9 cellular contexts compared by ENCODE assay signal in the genomic region with DNA sequence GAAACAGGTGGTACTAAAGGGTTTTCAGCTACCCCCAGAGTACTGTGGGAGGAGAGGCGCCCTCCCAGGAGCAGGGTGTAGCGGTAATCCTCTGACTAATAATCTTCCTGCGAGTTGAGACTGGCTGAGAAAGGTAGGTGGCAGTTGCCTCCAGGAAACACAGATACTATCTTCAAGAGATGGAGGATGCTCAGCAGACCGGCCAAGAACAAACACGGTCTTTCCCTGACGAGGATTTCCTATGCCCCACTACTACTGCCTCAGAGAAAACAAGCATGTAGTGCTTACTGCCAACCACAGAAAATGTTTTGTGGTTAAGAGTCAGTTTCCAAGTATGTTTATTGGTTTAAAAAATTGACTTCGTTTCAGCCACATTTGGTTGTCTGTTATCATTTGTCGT. TPM values are rescaled to one million over a fixed set of nuclear protein-coding genes. Genes with fewer than 3 reads are reported as not detected.
DNase-seq lines count a peak whose midpoint lies in the region; ATAC-seq and TF ChIP-seq lines count a peak whose summit lies in the region.
"Had no signal": no experiment of that assay in that cellular context is flagged by ENCODE, and none has a peak within 500 bp of the region (broad histone marks: within the 10 kb centered on the region; RNA-seq: fewer than 3 reads in every experiment).

No MANE protein-coding gene starts in this region.

- no peak for TF ChIP-seq EP300 in tibial nerve (IDR thresholded peaks at IDR 0.05)

- H3K36me3 ChIP-seq in tibial nerve: peaks cover 0 to 62% (median 0%) of the 10 kb centered on the region in 3 donors
- H3K36me3 ChIP-seq in testis (ENCODE audit: low read depth, missing control alignments): no peaks in the 10 kb centered on the region

- TF ChIP-seq CTCF in Calu3 (IDR thresholded peaks at IDR 0.05; ENCODE audit: unreplicated experiment) (no peak), tibial nerve (IDR thresholded peaks at IDR 0.05) (no peak), testis (IDR thresholded peaks at IDR 0.05) (no peak)

- no peak for DNase-seq in Calu3
- DNase-seq in KBM-7: peak; percentile 55
- DNase-seq in activated T-cell treated with anti-CD3 and anti-CD28 coated beads, Interleukin-2, amount 50 U/mL, for 72 hours: peak; percentile 70 to 83
- DNase-seq in iris pigment epithelial cell (ENCODE audit: low read depth): peak; percentile 95
- no peak for DNase-seq in tibial nerve (ENCODE audit: low spot score in 2 of 2)
- no peak for DNase-seq in NCI-H1436 treated with DMSO at 0.1 percent for 48 hours (lab: John Stamatoyannopoulos, UW)
- no peak for DNase-seq in testis

- peaks cover 0 to 55% (median 6%) of the 10 kb centered on the region in 4 donors for H3K4me1 ChIP-seq in tibial nerve
- H3K4me1 ChIP-seq in testis: peaks cover 11% of the 10 kb centered on the region

- H3K27ac ChIP-seq in tibial nerve (peak overlapping the region in 3 of 4 donors; percentile 10 to 60 (median 43)), testis (no peak overlapping the region)

- WGBS in tibial nerve, 2 donors: 50 to 57% methylated on average over 8 of the region's 8 CpGs
- WGBS in testis, 2 donors: 75 to 89% methylated on average over 8 of the region's 8 CpGs

- no TSS peak for BruUV-seq in Calu3 (replicated peaks; lab: Mats Ljungman, UMichigan)

- in situ Hi-C loops in KBM-7 (cut with MboI; ENCODE audit: low pct_unique_long_range_greater_than_20kb, low sequenced_read_pairs): no loop called here

- peaks cover 22% of the 10 kb centered on the region for H3K36me3 Mint-ChIP-seq in Calu3 (ENCODE audit: insufficient read depth, unreplicated experiment)
- H3K36me3 Mint-ChIP-seq in activated T-cell treated with anti-CD3 and anti-CD28 coated beads, Interleukin-2, amount 50 U/mL, for 72 hours (ENCODE audit: insufficient read depth in 2 of 2): peaks cover 15 to 18% of the 10 kb centered on the region in 2 donors

- peak overlapping the region; percentile 28 for H3K27ac Mint-ChIP-seq in Calu3 (ENCODE audit: unreplicated experiment)
- peak overlapping the region; percentile 98 for H3K27ac Mint-ChIP-seq in activated T-cell treated with anti-CD3 and anti-CD28 coated beads, Interleukin-2, amount 50 U/mL, for 72 hours

- no peak overlapping the region for H3K4me3 Mint-ChIP-seq in Calu3 (ENCODE audit: low read depth, unreplicated experiment)
- peak overlapping the region; percentile 80 to 83 for H3K4me3 Mint-ChIP-seq in activated T-cell treated with anti-CD3 and anti-CD28 coated beads, Interleukin-2, amount 50 U/mL, for 72 hours

- peaks cover 51% of the 10 kb centered on the region for H3K4me1 Mint-ChIP-seq in Calu3 (ENCODE audit: low read depth, unreplicated experiment)
- peaks cover 56% of the 10 kb centered on the region for H3K4me1 Mint-ChIP-seq in activated T-cell treated with anti-CD3 and anti-CD28 coated beads, Interleukin-2, amount 50 U/mL, for 72 hours (ENCODE audit: low read depth)

- H3K27me3 Mint-ChIP-seq in Calu3 (ENCODE audit: unreplicated experiment): no peaks in the 10 kb centered on the region
- H3K27me3 Mint-ChIP-seq in activated T-cell treated with anti-CD3 and anti-CD28 coated beads, Interleukin-2, amount 50 U/mL, for 72 hours (ENCODE audit: low read depth): no peaks in the 10 kb centered on the region
- H3K27me3 Mint-ChIP-seq: IgD-negative memory B cell had no signal

- ATAC-seq in GM21576 (IDR thresholded peaks at IDR 0.05; ENCODE audit: unreplicated experiment): peak; percentile 89
- peak; percentile 92 to 96 for ATAC-seq in activated T-cell treated with anti-CD3 and anti-CD28 coated beads, Interleukin-2, amount 50 U/mL, for 72 hours (replicated peaks in 1 of 2)

- no peaks in the 10 kb centered on the region for H3K9me3 Mint-ChIP-seq in Calu3 (ENCODE audit: low read depth, unreplicated experiment)
- H3K9me3 Mint-ChIP-seq in activated T-cell treated with anti-CD3 and anti-CD28 coated beads, Interleukin-2, amount 50 U/mL, for 72 hours: no peaks in the 10 kb centered on the region
- H3K9me3 Mint-ChIP-seq: IgD-negative memory B cell had no signal

- TF ChIP-seq POLR2A in tibial nerve (IDR thresholded peaks at IDR 0.05) (no peak), testis (IDR thresholded peaks at IDR 0.05) (no peak)

- no peaks in the 10 kb centered on the region for H3K27me3 ChIP-seq in tibial nerve
- H3K27me3 ChIP-seq in testis: no peaks in the 10 kb centered on the region

- H3K9me3 ChIP-seq in tibial nerve: no peaks in the 10 kb centered on the region
- H3K9me3 ChIP-seq in testis: no peaks in the 10 kb centered on the region

- no peak overlapping the region for H3K4me3 ChIP-seq in tibial nerve
- H3K4me3 ChIP-seq in testis: no peak overlapping the region

- CTCF ChIA-PET in Calu3 (lab: Charles Lee): interaction anchor here (0.6 kb wide), 1 partner anchor 69 kb away, joined by 4 read pairs; no protein-coding TSS in a partner anchor

- intact Hi-C loops in Calu3 (cut with micrococcal nuclease; ENCODE audit: unreplicated experiment): loop anchor here (10.0 kb wide), 2 partner anchors 72 to 262 kb away; a partner anchor contains a TSS
- intact Hi-C loops in testis (cut with DNase I; ENCODE audit: low total_unique reads): no loop called here

RNA-seq across cellular contexts. Expression of a gene that starts 26.8 kb away (rescaled TPM):
- total RNA-seq in Calu3 (2022) (58.3 and 61.1 TPM in 2 replicates), tibial nerve (10 to 100 TPM; 41.1 to 57.9 (median 52.3) TPM), testis (10 to 100 TPM; 78.9 to 80.3 TPM)
- total RNA-seq in activated T-cell treated with anti-CD3 and anti-CD28 coated beads, Interleukin-2, amount 50 U/mL, for 72 hours: 10 to 100 TPM; 53.1 to 54.6 TPM
- 93.6 TPM for polyA plus RNA-seq in testis (ENCODE audit: insufficient read depth, low read depth, low replicate concordance)

RNA-seq across cellular contexts. Expression of a gene that starts 38.0 kb away (rescaled TPM):
- total RNA-seq in Calu3 (2022) (59.6 and 64.4 TPM in 2 replicates), tibial nerve (10 to 100 TPM in 2 of 4 donors, 1 to 10 TPM in 2; 9.2 to 19.8 (median 13.0) TPM), testis (10 to 100 TPM; 35.0 to 39.4 TPM)
- total RNA-seq in activated T-cell treated with anti-CD3 and anti-CD28 coated beads, Interleukin-2, amount 50 U/mL, for 72 hours: 10 to 100 TPM; 32.6 to 43.0 TPM
- polyA plus RNA-seq in testis (ENCODE audit: insufficient read depth, low read depth, low replicate concordance): 41.2 TPM

RNA-seq across cellular contexts. Expression of a gene that starts 42.0 kb away (rescaled TPM):
- total RNA-seq in Calu3 (2022): 0.17 and 0.32 TPM in 2 replicates
- total RNA-seq in activated T-cell treated with anti-CD3 and anti-CD28 coated beads, Interleukin-2, amount 50 U/mL, for 72 hours: 1 to 10 TPM in 1 of 2 donors, under 1 TPM in 1; 0.14 to 4.2 TPM
- 10 to 100 TPM; 17.4 to 70.2 (median 46.2) TPM for total RNA-seq in tibial nerve
- total RNA-seq in testis: 10 to 100 TPM in 1 of 2 donors, 1 to 10 TPM in 1; 9.8 to 24.7 TPM
- 79.3 TPM for polyA plus RNA-seq in testis (ENCODE audit: insufficient read depth, low read depth, low replicate concordance)

Comparison
In these comparisons a context has a peak if more than half of its experiments do, and no peak if none do; other contexts are left out.
1. DNase-seq: peak in KBM-7 (single experiment), activated T-cell treated with anti-CD3 and anti-CD28 coated beads, Interleukin-2, amount 50 U/mL, for 72 hours (2 of 2) and iris pigment epithelial cell (single experiment); none in Calu3 (single experiment), tibial nerve (0 of 2), NCI-H1436 treated with DMSO at 0.1 percent for 48 hours (single experiment) and testis (single experiment).
2. H3K27ac ChIP-seq: peak in tibial nerve (3 of 4); none in testis (0 of 2).